9 cellular contexts compared by ENCODE assay signal in genomic region chr11:109865558-109866186, GRCh38.
DNase-seq lines count a peak whose midpoint lies in the region; ATAC-seq, FAIRE-seq and TF ChIP-seq lines count a peak whose summit lies in the region.
"Had no signal": no experiment of that assay in that cellular context is flagged by ENCODE, and none has a peak within 500 bp of the region (broad histone marks: within the 10 kb centered on the region; RNA-seq: fewer than 3 reads in every experiment).

No MANE protein-coding gene starts in this region.

- no TSS peak for BruUV-seq in HepG2 (replicated peaks; lab: Mats Ljungman, UMichigan)

- H3K36me3 ChIP-seq in HepG2 (replicated peaks in 1 of 2; ENCODE audit: control insufficient read depth in 1 of 2, insufficient read depth in 2 of 2, low read length in 2 of 2) (no peaks in the 10 kb centered on the region), vagina (no peaks in the 10 kb centered on the region)

- H3K9ac ChIP-seq in HepG2 (ENCODE audit: insufficient read depth, low read depth, low read length): no peak overlapping the region

- no peak for TF ChIP-seq RAD21 in HepG2 (CRISPR knock-in tag; IDR thresholded peaks at IDR 0.05)

- no peaks in the 10 kb centered on the region for H3K4me1 ChIP-seq in HepG2 (ENCODE audit: insufficient read depth, low read length)
- no peaks in the 10 kb centered on the region for H3K4me1 ChIP-seq in vagina

- H3K9me3 ChIP-seq in HepG2 (ENCODE audit: low read length) (no peaks in the 10 kb centered on the region), vagina (no peaks in the 10 kb centered on the region)

- CTCF ChIA-PET in HepG2 (lab: Yijun Ruan, JAX; ENCODE audit: low intra/inter-chr PET ratio, low total read pairs): no interaction called here

- WGBS in HepG2 (ENCODE audit: low lambda C conversion rate): 0% methylated on average over 1 of the region's 4 CpGs

- no peaks in the 10 kb centered on the region for H3K79me2 ChIP-seq in HepG2 (ENCODE audit: insufficient read depth, low read length)

- no peak overlapping the region for H3K4me2 ChIP-seq in HepG2 (ENCODE audit: low read depth, low read length)

- DNase-seq in HTR-8/SVneo (ENCODE audit: insufficient read length, low spot score) (peak; percentile 18), SW480 (ENCODE audit: low spot score) (peak; percentile 33), HepG2 (ENCODE audit: low spot score) (no peak), vagina (ENCODE audit: extremely low spot score in 2 of 2) (no peak), ACHN (no peak), posterior vena cava (ENCODE audit: low spot score) (no peak), OCI-M2 (lab: John Stamatoyannopoulos, UW; ENCODE audit: unreplicated experiment) (no peak)

- H3K4me3 ChIP-seq in HepG2 (replicated peaks in 1 of 3; ENCODE audit: insufficient read depth in 1 of 3, low read depth in 2 of 3, low read length in 3 of 3) (no peak overlapping the region), vagina (no peak overlapping the region)

- peak; percentile 26 for TF ChIP-seq CTCF in C4-2B (conservative IDR thresholded peaks at IDR 0.05)
- TF ChIP-seq CTCF in HepG2 (CRISPR knock-in tag; IDR thresholded peaks at IDR 0.05): peak; percentile 33; the same call in 1 of the 2 replicates
- TF ChIP-seq CTCF in vagina (IDR thresholded peaks at IDR 0.05): no peak

- ATAC-seq in HepG2: no peak; the same call in 2 of the 3 replicates

- no peak overlapping the region for H2AFZ ChIP-seq in HepG2 (ENCODE audit: low read length)

- POLR2A ChIA-PET in HepG2 (lab: Yijun Ruan, JAX): no interaction called here

- intact Hi-C loops in HepG2 (cut with micrococcal nuclease; ENCODE audit: unreplicated experiment) (no loop called here), vagina (cut with DNase I) (no loop called here), posterior vena cava (cut with DNase I) (no loop called here)

- TF ChIP-seq POLR2A in HepG2 (IDR thresholded peaks at IDR 0.05; ENCODE audit: insufficient read depth in 1 of 2, low read depth in 2 of 2, low read length in 2 of 2) (no peak), vagina (IDR thresholded peaks at IDR 0.05) (no peak)

- H3K27me3 ChIP-seq in HepG2 (ENCODE audit: control insufficient read depth in 1 of 2, insufficient read depth in 2 of 2, low read length in 2 of 2) (no peaks in the 10 kb centered on the region), vagina (no peaks in the 10 kb centered on the region)

- no peak overlapping the region for H3K27ac ChIP-seq in C4-2B
- H3K27ac ChIP-seq in HepG2 (ENCODE audit: extremely low read length, insufficient read depth, low read length): no peak overlapping the region
- no peak overlapping the region for H3K27ac ChIP-seq in vagina

- TF ChIP-seq EP300 in HepG2 (IDR thresholded peaks at IDR 0.05; ENCODE audit: low read depth in 2 of 2, low read length in 2 of 2) (no peak), HepG2 (CRISPR knock-in tag; IDR thresholded peaks at IDR 0.05; ENCODE audit: borderline replicate concordance) (no peak)

- no peaks in the 10 kb centered on the region for H4K20me1 ChIP-seq in HepG2 (ENCODE audit: insufficient read depth, low read length)

- FAIRE-seq in HTR-8/SVneo (lab: Jason Lieb, UNC): peak; percentile 74
- FAIRE-seq in HepG2 (lab: Jason Lieb, UNC): no peak
- FAIRE-seq: GM18507 had no signal

- in situ Hi-C loops in HepG2 (cut with HindIII; ENCODE audit: extremely low pct_ligation_motif_present, low pct_unique_long_range_greater_than_20kb): no loop called here
- in situ Hi-C loops in ACHN (cut with HindIII; ENCODE audit: low pct_ligation_motif_present, low pct_unique_long_range_greater_than_20kb, low sequenced_read_pairs): no loop called here

TF ChIP-seq in HepG2, 621 proteins besides CTCF, POLR2A, EP300 and RAD21:
- TF ChIP-seq ERF (CRISPR knock-in tag; IDR thresholded peaks at IDR 0.05) (no peak), STAG1 (CRISPR knock-in tag; IDR thresholded peaks at IDR 0.05) (peak; percentile 31; the same call in 1 of the 2 replicates)

Comparison
In these comparisons a context has a peak if more than half of its experiments do, and no peak if none do; other contexts are left out.
1. CTCF ChIP-seq: peak in C4-2B (single experiment) and HepG2 (single experiment); none in vagina (0 of 3).
2. DNase-seq: peak in HTR-8/SVneo (single experiment) and SW480 (single experiment); none in HepG2 (single experiment), vagina (0 of 2), ACHN (single experiment), posterior vena cava (single experiment) and OCI-M2 (single experiment).